1 cellular context compared by ENCODE assay signal in genomic region chr11:64372802-64373597, GRCh38.
TF ChIP-seq lines count a peak whose summit lies in the region.

No MANE protein-coding gene starts in this region.

TF ChIP-seq in HepG2, 621 proteins besides CTCF, POLR2A, EP300 and RAD21:
- TF ChIP-seq ZFX (CRISPR knock-in tag; IDR thresholded peaks at IDR 0.05; ENCODE audit: low read depth) (peak; percentile 24; the same call in 1 of the 2 replicates), ZNF773 (CRISPR knock-in tag; IDR thresholded peaks at IDR 0.05; ENCODE audit: borderline replicate concordance) (no peak), AGO2 (optimal IDR thresholded peaks at IDR 0.05; ENCODE audit: low read depth, low read length) (peak; percentile 23), RAD51 (IDR thresholded peaks at IDR 0.05; ENCODE audit: borderline replicate concordance) (0 out of 2 replicates have a peak, but pooled peaks have one; percentile 32), ZNF484 (CRISPR knock-in tag; IDR thresholded peaks at IDR 0.05; ENCODE audit: borderline replicate concordance, low read depth) (no peak), NFKB2 (CRISPR knock-in tag; IDR thresholded peaks at IDR 0.05; ENCODE audit: borderline replicate concordance) (0 out of 2 replicates have a peak, but pooled peaks have one; percentile 30), KDM2A (CRISPR knock-in tag; IDR thresholded peaks at IDR 0.05; ENCODE audit: borderline replicate concordance, low read depth) (peak; percentile 25; the same call in 1 of the 2 replicates), ZFP91 (CRISPR knock-in tag; IDR thresholded peaks at IDR 0.05; ENCODE audit: borderline replicate concordance) (0 out of 2 replicates have a peak, but pooled peaks have one; percentile 23), ZNF263 (CRISPR knock-in tag; IDR thresholded peaks at IDR 0.05) (peak; percentile 84), RBM22 (optimal IDR thresholded peaks at IDR 0.05; ENCODE audit: low read length) (peak; percentile 25), ZNF383 (CRISPR knock-in tag; IDR thresholded peaks at IDR 0.05; ENCODE audit: borderline replicate concordance) (no peak), PRDM15 (CRISPR knock-in tag; IDR thresholded peaks at IDR 0.05) (no peak), ZNF382 (CRISPR knock-in tag; IDR thresholded peaks at IDR 0.05; ENCODE audit: borderline replicate concordance) (no peak), NFYC (CRISPR knock-in tag; IDR thresholded peaks at IDR 0.05) (peak; percentile 91), SOX5 (CRISPR knock-in tag; IDR thresholded peaks at IDR 0.05; ENCODE audit: borderline replicate concordance) (no peak), ASH2L (IDR thresholded peaks at IDR 0.05; ENCODE audit: insufficient read length, low read depth, low read length) (no peak), USF2 (IDR thresholded peaks at IDR 0.05; ENCODE audit: low read depth, low read length) (peak; percentile 84), USF2 (CRISPR knock-in tag; IDR thresholded peaks at IDR 0.05; ENCODE audit: borderline replicate concordance) (peak; percentile 89; the same call in 1 of the 2 replicates), PHF8 (CRISPR knock-in tag; IDR thresholded peaks at IDR 0.05) (no peak), CCDC6 (CRISPR knock-in tag; IDR thresholded peaks at IDR 0.05) (no peak), ZNF687 (CRISPR knock-in tag; IDR thresholded peaks at IDR 0.05) (0 out of 2 replicates have a peak, but pooled peaks have one; percentile 14), NR2C2 (CRISPR knock-in tag; IDR thresholded peaks at IDR 0.05; ENCODE audit: borderline replicate concordance) (no peak), ATF7-NPFF (CRISPR knock-in tag; IDR thresholded peaks at IDR 0.05; ENCODE audit: low read depth) (no peak), ZNF780A (CRISPR knock-in tag; IDR thresholded peaks at IDR 0.05) (no peak), ZMYM4 (CRISPR knock-in tag; IDR thresholded peaks at IDR 0.05) (peak; percentile 38; the same call in 1 of the 2 replicates), ZNF251 (CRISPR knock-in tag; IDR thresholded peaks at IDR 0.05) (no peak), NFE2L2 (IDR thresholded peaks at IDR 0.05; ENCODE audit: low read length) (no peak), KLF15 (CRISPR knock-in tag; IDR thresholded peaks at IDR 0.05; ENCODE audit: borderline replicate concordance) (no peak), HMG20A (CRISPR knock-in tag; IDR thresholded peaks at IDR 0.05; ENCODE audit: borderline replicate concordance) (no peak), ZNF12 (CRISPR knock-in tag; IDR thresholded peaks at IDR 0.05) (no peak), NAIF1 (CRISPR knock-in tag; IDR thresholded peaks at IDR 0.05; ENCODE audit: borderline replicate concordance) (no peak), NFYB (CRISPR knock-in tag; IDR thresholded peaks at IDR 0.05) (peak; percentile 88), ZSCAN31 (CRISPR knock-in tag; IDR thresholded peaks at IDR 0.05; ENCODE audit: low read depth) (no peak), TMF1 (CRISPR knock-in tag; IDR thresholded peaks at IDR 0.05; ENCODE audit: low read depth) (no peak), ZNF142 (CRISPR knock-in tag; IDR thresholded peaks at IDR 0.05) (no peak), SAP130 (CRISPR knock-in tag; IDR thresholded peaks at IDR 0.05; ENCODE audit: low read depth) (no peak), SP2 (CRISPR knock-in tag; IDR thresholded peaks at IDR 0.05) (peak; percentile 69), PREB (CRISPR knock-in tag; IDR thresholded peaks at IDR 0.05) (no peak)
